ENCODE assay signal across 8 cellular contexts in genomic region chr16:3101018-3101840, GRCh38. TPM values are rescaled to one million over a fixed set of nuclear protein-coding genes. Genes with fewer than 3 reads are reported as not detected.
A peak's percentile ranks its signal among the peaks of the same experiment; 100 is the strongest.
DNase-seq lines count a peak whose midpoint lies in the region; ATAC-seq and TF ChIP-seq lines count a peak whose summit lies in the region.

No MANE protein-coding gene starts in this region.

- no peak overlapping the region for H3K56ac ChIP-seq in IMR-90 (ENCODE audit: extremely low read depth, insufficient read depth, low read length)

- no peaks in the 10 kb centered on the region for H3K9me3 ChIP-seq in IMR-90 (ENCODE audit: control insufficient read depth, insufficient read depth, low read length)
- H3K9me3 ChIP-seq in smooth muscle cell (replicated peaks; ENCODE audit: low read depth) = no peaks in the 10 kb centered on the region
- no peaks in the 10 kb centered on the region for H3K9me3 ChIP-seq in tibial artery

- CTCF ChIA-PET in IMR-90 (lab: Yijun Ruan, JAX) = interaction anchor here (0.6 kb wide), 1 partner anchor 54 kb away, joined by 3 read pairs; no protein-coding TSS in a partner anchor

- H2BK5ac ChIP-seq in IMR-90 (ENCODE audit: low read depth, low read length, poor library complexity, severe bottlenecking) = no peak overlapping the region

- H3K23ac ChIP-seq in IMR-90 (ENCODE audit: low read depth, low read length) = no peak overlapping the region

- H3K4me1 ChIP-seq in IMR-90 (ENCODE audit: control insufficient read depth, insufficient read depth, low read length) (peaks cover 3% of the 10 kb centered on the region), smooth muscle cell (ENCODE audit: low read depth) (peaks cover 18% of the 10 kb centered on the region), tibial artery (peaks cover 0 to 10% (median 7%) of the 10 kb centered on the region in 4 donors)

- no peak overlapping the region for H3K14ac ChIP-seq in IMR-90 (replicated peaks; ENCODE audit: low read depth, low read length)

- H3K36me3 ChIP-seq in IMR-90 (ENCODE audit: control insufficient read depth, insufficient read depth, low read length) (no peaks in the 10 kb centered on the region), smooth muscle cell (ENCODE audit: low read depth) (no peaks in the 10 kb centered on the region), tibial artery (no peaks in the 10 kb centered on the region)

- peak overlapping the region; percentile 75 to 89; a peak in 3 of 4 replicates for H4K8ac ChIP-seq in IMR-90 (ENCODE audit: low read depth in 2 of 2, low read length in 2 of 2)

- H3K9ac ChIP-seq in IMR-90 (ENCODE audit: low read depth, low read length) (no peak overlapping the region), smooth muscle cell (ENCODE audit: low read depth) (no peak overlapping the region)

- H2AFZ ChIP-seq in IMR-90 (replicated peaks; ENCODE audit: low read length, poor library complexity) = peak overlapping the region; percentile 52
- H2AFZ ChIP-seq in smooth muscle cell (ENCODE audit: low read depth) = no peak overlapping the region

- H3K27me3 ChIP-seq in IMR-90 (ENCODE audit: control insufficient read depth, insufficient read depth, low read length) (peaks cover 25% of the 10 kb centered on the region), smooth muscle cell (ENCODE audit: low read depth) (no peaks in the 10 kb centered on the region), tibial artery (peaks cover 0 to 43% of the 10 kb centered on the region in 2 donors)

- TF ChIP-seq POLR2A in IMR-90 (IDR thresholded peaks at IDR 0.05; ENCODE audit: low read depth, low read length) = no peak
- TF ChIP-seq POLR2A in erythroblast (IDR thresholded peaks at IDR 0.05; ENCODE audit: low read length) = no peak

- no peak overlapping the region for H2BK120ac ChIP-seq in IMR-90 (ENCODE audit: low read depth, low read length)

- POLR2A ChIA-PET in IMR-90 (lab: Charles Lee; ENCODE audit: unreplicated experiment) = no interaction called here

- no peak overlapping the region for H3K18ac ChIP-seq in IMR-90 (ENCODE audit: low read depth, low read length)

- dilution Hi-C loops in IMR-90 (cut with HindIII; ENCODE audit: low sequenced_read_pairs, unreplicated experiment) = no loop called here

- WGBS in IMR-90 (ENCODE audit: extremely low coverage in 2 of 2, insufficient read length in 1 of 2), 2 experiments = 44% methylated on average over 8 of the region's 29 CpGs; no CpG with 5 or more reads in 1 of the 2 experiments
- WGBS in smooth muscle cell (ENCODE audit: low lambda C conversion rate) = 62% methylated on average over 26 of the region's 29 CpGs

- no peak overlapping the region for H2BK15ac ChIP-seq in IMR-90 (ENCODE audit: low read depth, low read length)

- no peak overlapping the region for H4K5ac ChIP-seq in IMR-90 (ENCODE audit: low read depth, low read length)

- peaks cover 22% of the 10 kb centered on the region for H3K9me1 ChIP-seq in IMR-90 (ENCODE audit: insufficient read depth, low read length)

- H2BK20ac ChIP-seq in IMR-90 (ENCODE audit: low read depth, low read length) = no peak overlapping the region

- no peaks in the 10 kb centered on the region for H3K79me2 ChIP-seq in smooth muscle cell (ENCODE audit: low read depth)

- H3K4me2 ChIP-seq in IMR-90 (ENCODE audit: low read depth, low read length) (no peak overlapping the region), smooth muscle cell (no peak overlapping the region)

- peak; percentile 45 for TF ChIP-seq CTCF in IMR-90 (conservative IDR thresholded peaks at IDR 0.05; ENCODE audit: low read depth, low read length)
- TF ChIP-seq CTCF in VCaP (conservative IDR thresholded peaks at IDR 0.05) = peak; percentile 41
- peak; percentile 69 for TF ChIP-seq CTCF in smooth muscle cell (IDR thresholded peaks at IDR 0.05; ENCODE audit: borderline replicate concordance, insufficient read depth, poor library complexity, severe bottlenecking)
- peak in 1 of 2 experiments; percentile 21 for TF ChIP-seq CTCF in tibial artery (IDR thresholded peaks at IDR 0.05)

- peak; percentile 74 for DNase-seq in DMS53 (lab: John Stamatoyannopoulos, UW)
- no peak for DNase-seq in IMR-90
- peak; percentile 80 to 82 for DNase-seq in erythroblast (lab: John Stamatoyannopoulos, UW)
- no peak for DNase-seq in smooth muscle cell (lab: John Stamatoyannopoulos, UW; ENCODE audit: unreplicated experiment)
- no peak for DNase-seq in NCI-H187 (lab: John Stamatoyannopoulos, UW)
- no peak for DNase-seq in tibial artery

- H4K20me1 ChIP-seq in IMR-90 (ENCODE audit: insufficient read depth, low read length) = no peaks in the 10 kb centered on the region
- no peaks in the 10 kb centered on the region for H4K20me1 ChIP-seq in smooth muscle cell (ENCODE audit: low read depth)

- H4K91ac ChIP-seq in IMR-90 (ENCODE audit: insufficient read depth, low read depth, low read length) = no peak overlapping the region

- no peaks in the 10 kb centered on the region for H3K79me1 ChIP-seq in IMR-90 (ENCODE audit: low read depth in 1 of 2, low read length in 2 of 2)

- TF ChIP-seq RAD21 in IMR-90 (IDR thresholded peaks at IDR 0.05; ENCODE audit: low read length) = no peak

- intact Hi-C loops in IMR-90 (cut with micrococcal nuclease) = no loop called here
- intact Hi-C loops in tibial artery (cut with DNase I; ENCODE audit: low total_unique reads) = no loop called here

- H3K4ac ChIP-seq in IMR-90 (ENCODE audit: low read depth, low read length) = no peak overlapping the region

- no peak overlapping the region for H3K27ac ChIP-seq in IMR-90 (ENCODE audit: insufficient read depth, low read length)
- H3K27ac ChIP-seq in VCaP = no peak overlapping the region
- no peak overlapping the region for H3K27ac ChIP-seq in smooth muscle cell (ENCODE audit: low read depth)
- no peak overlapping the region for H3K27ac ChIP-seq in tibial artery

- ATAC-seq in IMR-90 (ENCODE audit: low read depth) = no peak
- ATAC-seq in GM21576 (IDR thresholded peaks at IDR 0.05; ENCODE audit: unreplicated experiment) = no peak

- no peaks in the 10 kb centered on the region for H3F3A ChIP-seq in smooth muscle cell (ENCODE audit: low read depth)

- H2AK5ac ChIP-seq in IMR-90 (ENCODE audit: low read depth, low read length) = peak overlapping the region; percentile 33; the same call in 1 of the 2 replicates

- peak overlapping the region; percentile 65 for H2AK9ac ChIP-seq in IMR-90 (replicated peaks; ENCODE audit: low read depth, low read length, poor library complexity)

- in situ Hi-C loops in IMR-90 (cut with MboI; ENCODE audit: low sequenced_read_pairs) = loop anchor here (5.0 kb wide), 1 partner anchor 39 kb away; no protein-coding TSS in a partner anchor

- no TSS peak for BruUV-seq in IMR-90 (replicated peaks; lab: Mats Ljungman, UMichigan)

- H3K4me3 ChIP-seq in IMR-90 (ENCODE audit: insufficient read depth, low read depth, low read length) (no peak overlapping the region), smooth muscle cell (no peak overlapping the region), tibial artery (no peak overlapping the region)

TF ChIP-seq in IMR-90, 13 proteins besides CTCF, POLR2A, EP300 and RAD21 (continues in another document):
- TF ChIP-seq MXI1 (IDR thresholded peaks at IDR 0.05; ENCODE audit: borderline replicate concordance, low read depth, low read length) (no peak), NFE2L2 (IDR thresholded peaks at IDR 0.05; ENCODE audit: low read depth, low read length) (no peak), MAZ (IDR thresholded peaks at IDR 0.05; ENCODE audit: borderline replicate concordance, low read depth, low read length) (no peak), ELK1 (IDR thresholded peaks at IDR 0.05; ENCODE audit: borderline replicate concordance, low read depth, low read length) (no peak), BHLHE40 (IDR thresholded peaks at IDR 0.05; ENCODE audit: low read depth, low read length) (no peak), RCOR1 (IDR thresholded peaks at IDR 0.05; ENCODE audit: insufficient replicate concordance, low read length) (no peak), FOS (IDR thresholded peaks at IDR 0.05; ENCODE audit: low read depth, low read length) (no peak)

RNA-seq across cellular contexts. Expression of gene ZSCAN10, which starts 2.1 kb away (rescaled TPM):
- total RNA-seq in IMR-90 (2012; rRNA removed) = not detected in 2 replicates
- polyA plus RNA-seq in IMR-90 (2012; rRNA removed) = not detected in 2 replicates
- polyA plus RNA-seq in IMR-90 (2012; cell fraction: cytosol; rRNA removed) = not detected in 2 replicates
- polyA plus RNA-seq in IMR-90 (2012; cell fraction: nucleus; rRNA removed; ENCODE audit: low replicate concordance) = 0.02 and 0.12 TPM in 2 replicates
- total RNA-seq in smooth muscle cell = not detected in 2 replicates
- 0.30 TPM in 1 of 2 replicates, not detected in the other for polyA plus RNA-seq in smooth muscle cell

RNA-seq across cellular contexts. Expression of gene ZNF205, which starts 11.2 kb away (rescaled TPM):
- total RNA-seq in IMR-90 (2012; rRNA removed) = 8.2 and 8.3 TPM in 2 replicates
- polyA plus RNA-seq in IMR-90 (2012; rRNA removed) = 12.7 and 14.5 TPM in 2 replicates
- polyA plus RNA-seq in IMR-90 (2012; cell fraction: cytosol; rRNA removed) = 9.2 and 18.7 TPM in 2 replicates
- 15.6 and 43.0 TPM in 2 replicates for polyA plus RNA-seq in IMR-90 (2012; cell fraction: nucleus; rRNA removed; ENCODE audit: low replicate concordance)
- 7.2 and 7.9 TPM in 2 replicates for total RNA-seq in smooth muscle cell
- polyA plus RNA-seq in smooth muscle cell = 11.9 and 12.8 TPM in 2 replicates

RNA-seq across cellular contexts. Expression of gene ZNF213, which starts 33.6 kb away (rescaled TPM):
- 0.56 and 0.72 TPM in 2 replicates for total RNA-seq in IMR-90 (2012; rRNA removed)
- 4.0 and 4.1 TPM in 2 replicates for polyA plus RNA-seq in IMR-90 (2012; rRNA removed)
- polyA plus RNA-seq in IMR-90 (2012; cell fraction: cytosol; rRNA removed) = 2.3 and 4.0 TPM in 2 replicates
- polyA plus RNA-seq in IMR-90 (2012; cell fraction: nucleus; rRNA removed; ENCODE audit: low replicate concordance) = 1.7 and 4.7 TPM in 2 replicates
- 4.4 and 9.2 TPM in 2 replicates for total RNA-seq in smooth muscle cell
- polyA plus RNA-seq in smooth muscle cell = 8.3 and 9.6 TPM in 2 replicates

RNA-seq across cellular contexts. Expression of gene IL32, which starts 35.8 kb away (rescaled TPM):
- total RNA-seq in IMR-90 (2012; rRNA removed) (21.7 and 25.6 TPM in 2 replicates), smooth muscle cell (25.1 and 26.3 TPM in 2 replicates)
- polyA plus RNA-seq in IMR-90 (2012; rRNA removed) (95.7 and 99.9 TPM in 2 replicates), smooth muscle cell (27.7 and 35.0 TPM in 2 replicates)
- polyA plus RNA-seq in IMR-90 (2012; cell fraction: cytosol; rRNA removed) = 129 and 155 TPM in 2 replicates
- 61.6 and 113 TPM in 2 replicates for polyA plus RNA-seq in IMR-90 (2012; cell fraction: nucleus; rRNA removed; ENCODE audit: low replicate concordance)

RNA-seq across cellular contexts. Expression of gene MMP25, which starts 54.9 kb away (rescaled TPM):
- total RNA-seq in IMR-90 (2012; rRNA removed) = not detected in 2 replicates
- 0.07 TPM in 2 replicates for polyA plus RNA-seq in IMR-90 (2012; rRNA removed)
- 0.03 and 0.07 TPM in 2 replicates for polyA plus RNA-seq in IMR-90 (2012; cell fraction: cytosol; rRNA removed)
- polyA plus RNA-seq in IMR-90 (2012; cell fraction: nucleus; rRNA removed; ENCODE audit: low replicate concordance) = 0.50 and 0.57 TPM in 2 replicates
- total RNA-seq in smooth muscle cell = 0.36 and 0.90 TPM in 2 replicates
- 1.3 and 3.5 TPM in 2 replicates for polyA plus RNA-seq in smooth muscle cell

Comparison
In these comparisons a context has a peak if more than half of its experiments do, and no peak if none do; other contexts are left out.
1. DNase-seq: peak in DMS53 (single experiment) and erythroblast (2 of 2); none in IMR-90 (single experiment), smooth muscle cell (single experiment), NCI-H187 (0 of 2) and tibial artery (0 of 2).